ENCODE assay signal across 8 cellular contexts in genomic region chr19:1812426-1813196, GRCh38. TPM values are rescaled to one million over a fixed set of nuclear protein-coding genes. Genes with fewer than 3 reads are reported as not detected.
DNase-seq lines count a peak whose midpoint lies in the region; ATAC-seq and TF ChIP-seq lines count a peak whose summit lies in the region.

No MANE protein-coding gene starts in this region.

- CTCF ChIA-PET in Panc1 (lab: Charles Lee), result no interaction called here

- H4K20me1 ChIP-seq in fibroblast of lung (ENCODE audit: control insufficient read depth, extremely low read depth, insufficient read depth, low read length), result no peaks in the 10 kb centered on the region

- H3K4me3 ChIP-seq in Panc1 (ENCODE audit: low read depth in 2 of 2, low read length in 2 of 2) (peak overlapping the region; percentile 54 to 71), fibroblast of lung (replicated peaks in 1 of 4; ENCODE audit: control extremely low read depth in 1 of 4, insufficient read depth in 1 of 4, low read depth in 3 of 4, low read length in 4 of 4) (peak overlapping the region; percentile 39 to 67 (median 50))

- peak overlapping the region; percentile 68 to 98 (median 94) for H3K4me3 Mint-ChIP-seq in IgD-negative memory B cell
- H3K4me3 Mint-ChIP-seq in activated T-cell treated with anti-CD3 and anti-CD28 coated beads, Interleukin-2, amount 50 U/mL, for 72 hours, result peak overlapping the region; percentile 79 to 95
- peak overlapping the region; percentile 89 to 96 (median 94) for H3K4me3 Mint-ChIP-seq in naive thymus-derived CD8-positive, alpha-beta T cell
- H3K4me3 Mint-ChIP-seq in stimulated activated naive B cell treated with anti-CD40 and anti-IgM and Interleukin-4, amounts not matched to agents 10 μg/mL and 1 μg/mL and 100 μg/mL, for 72 hours, result peak overlapping the region; percentile 85 to 92

- POLR2A ChIA-PET in Panc1 (lab: Charles Lee), result no interaction called here
- POLR2A ChIA-PET in naive thymus-derived CD8-positive, alpha-beta T cell (lab: Charles Lee), result no interaction called here

- peak overlapping the region; percentile 85 for H2AFZ ChIP-seq in fibroblast of lung (ENCODE audit: low read length)

- peak overlapping the region; percentile 16 to 92 (median 76) for H3K27ac Mint-ChIP-seq in IgD-negative memory B cell
- peak overlapping the region; percentile 43 for H3K27ac Mint-ChIP-seq in activated T-cell treated with anti-CD3 and anti-CD28 coated beads, Interleukin-2, amount 50 U/mL, for 72 hours
- peak overlapping the region; percentile 52 to 95 (median 91) for H3K27ac Mint-ChIP-seq in naive thymus-derived CD8-positive, alpha-beta T cell
- peak overlapping the region; percentile 68 for H3K27ac Mint-ChIP-seq in stimulated activated naive B cell treated with anti-CD40 and anti-IgM and Interleukin-4, amounts not matched to agents 10 μg/mL and 1 μg/mL and 100 μg/mL, for 72 hours

- no peaks in the 10 kb centered on the region for H3K36me3 Mint-ChIP-seq in IgD-negative memory B cell
- H3K36me3 Mint-ChIP-seq in activated T-cell treated with anti-CD3 and anti-CD28 coated beads, Interleukin-2, amount 50 U/mL, for 72 hours (ENCODE audit: insufficient read depth in 2 of 2), result no peaks in the 10 kb centered on the region
- peaks cover 0 to 14% (median 0%) of the 10 kb centered on the region in 3 donors for H3K36me3 Mint-ChIP-seq in naive thymus-derived CD8-positive, alpha-beta T cell
- H3K36me3 Mint-ChIP-seq in stimulated activated naive B cell treated with anti-CD40 and anti-IgM and Interleukin-4, amounts not matched to agents 10 μg/mL and 1 μg/mL and 100 μg/mL, for 72 hours, result peaks cover 9 to 14% of the 10 kb centered on the region in 2 donors

- H3K4me2 ChIP-seq in fibroblast of lung (ENCODE audit: extremely low read depth, insufficient read depth, low read length), result peak overlapping the region; percentile 98

- H3K9me3 ChIP-seq in Panc1 (ENCODE audit: control insufficient read depth, insufficient read depth, low read depth, low read length), result no peaks in the 10 kb centered on the region
- H3K9me3 ChIP-seq in fibroblast of lung (ENCODE audit: control insufficient read depth, insufficient read depth, low read depth, low read length), result no peaks in the 10 kb centered on the region

- BruUV-seq in Panc1 (replicated peaks; lab: Mats Ljungman, UMichigan), result no TSS peak

- no peaks in the 10 kb centered on the region for H3K27me3 ChIP-seq in Panc1 (ENCODE audit: control insufficient read depth, insufficient read depth, low read length)
- no peaks in the 10 kb centered on the region for H3K27me3 ChIP-seq in fibroblast of lung (ENCODE audit: control insufficient read depth, insufficient read depth, low read length)

- no peaks in the 10 kb centered on the region for H3K9me3 Mint-ChIP-seq in IgD-negative memory B cell
- no peaks in the 10 kb centered on the region for H3K9me3 Mint-ChIP-seq in activated T-cell treated with anti-CD3 and anti-CD28 coated beads, Interleukin-2, amount 50 U/mL, for 72 hours
- no peaks in the 10 kb centered on the region for H3K9me3 Mint-ChIP-seq in naive thymus-derived CD8-positive, alpha-beta T cell
- no peaks in the 10 kb centered on the region for H3K9me3 Mint-ChIP-seq in stimulated activated naive B cell treated with anti-CD40 and anti-IgM and Interleukin-4, amounts not matched to agents 10 μg/mL and 1 μg/mL and 100 μg/mL, for 72 hours

- TF ChIP-seq CTCF in Panc1 (IDR thresholded peaks at IDR 0.05), result peak; percentile 75
- peak; percentile 56 to 60 for TF ChIP-seq CTCF in fibroblast of lung (conservative IDR thresholded peaks at IDR 0.05 in 1 of 2, IDR thresholded peaks at IDR 0.05 in 1 of 2; ENCODE audit: low read depth in 1 of 2, low read length in 2 of 2)

- peak; percentile 94 for DNase-seq in DMS53 (lab: John Stamatoyannopoulos, UW)
- DNase-seq in Panc1 (ENCODE audit: low read depth, low spot score), result peak; percentile 75
- DNase-seq in activated T-cell treated with anti-CD3 and anti-CD28 coated beads, Interleukin-2, amount 50 U/mL, for 72 hours, result peak; percentile 90 to 95
- DNase-seq in fibroblast of lung (ENCODE audit: low read depth in 2 of 2), result peak; percentile 91 to 94
- DNase-seq in naive thymus-derived CD8-positive, alpha-beta T cell, result peak; percentile 66 to 92 (median 78)
- peak; percentile 87 for DNase-seq in stimulated activated naive B cell treated with anti-CD40 and anti-IgM and Interleukin-4, amounts not matched to agents 10 μg/mL and 1 μg/mL and 100 μg/mL, for 72 hours

- peaks cover 16% of the 10 kb centered on the region; the same call in 1 of the 2 replicates for H3K4me1 ChIP-seq in Panc1 (ENCODE audit: control insufficient read depth, insufficient read depth, low read length)
- peaks cover 2% of the 10 kb centered on the region for H3K4me1 ChIP-seq in fibroblast of lung (ENCODE audit: control insufficient read depth, extremely low read depth, insufficient read depth, low read length)

- H3K79me2 ChIP-seq in fibroblast of lung (ENCODE audit: control insufficient read depth, insufficient read depth, low read length), result no peaks in the 10 kb centered on the region

- no peaks in the 10 kb centered on the region for H3K36me3 ChIP-seq in Panc1 (ENCODE audit: control insufficient read depth, insufficient read depth, low read length)
- peaks cover 16% of the 10 kb centered on the region for H3K36me3 ChIP-seq in fibroblast of lung (ENCODE audit: control insufficient read depth, insufficient read depth, low read length)

- in situ Hi-C loops in Panc1 (cut with HindIII; ENCODE audit: low pct_unique_long_range_greater_than_20kb, low sequenced_read_pairs), result no loop called here

- ATAC-seq in GM21529 (IDR thresholded peaks at IDR 0.05; ENCODE audit: unreplicated experiment) (peak; percentile 79), Panc1 (peak; percentile 89)
- ATAC-seq in activated T-cell treated with anti-CD3 and anti-CD28 coated beads, Interleukin-2, amount 50 U/mL, for 72 hours (replicated peaks in 1 of 2), result peak; percentile 89 to 90
- peak; percentile 78 to 80 for ATAC-seq in naive thymus-derived CD8-positive, alpha-beta T cell
- peak; percentile 90 to 92 for ATAC-seq in stimulated activated naive B cell treated with anti-CD40 and anti-IgM and Interleukin-4, amounts not matched to agents 10 μg/mL and 1 μg/mL and 100 μg/mL, for 72 hours (replicated peaks)

- H3K27ac ChIP-seq in Panc1 (ENCODE audit: low read length) (peak overlapping the region; percentile 86), fibroblast of lung (ENCODE audit: insufficient read depth, low read length) (peak overlapping the region; percentile 73)

- peak overlapping the region; percentile 53 for H3K9ac ChIP-seq in fibroblast of lung (ENCODE audit: insufficient read depth, low read length)

- intact Hi-C loops in Panc1 (cut with micrococcal nuclease; ENCODE audit: unreplicated experiment), result no loop called here

- H3K27me3 Mint-ChIP-seq in IgD-negative memory B cell, result no peaks in the 10 kb centered on the region
- no peaks in the 10 kb centered on the region for H3K27me3 Mint-ChIP-seq in activated T-cell treated with anti-CD3 and anti-CD28 coated beads, Interleukin-2, amount 50 U/mL, for 72 hours (ENCODE audit: low read depth)
- no peaks in the 10 kb centered on the region for H3K27me3 Mint-ChIP-seq in naive thymus-derived CD8-positive, alpha-beta T cell
- no peaks in the 10 kb centered on the region for H3K27me3 Mint-ChIP-seq in stimulated activated naive B cell treated with anti-CD40 and anti-IgM and Interleukin-4, amounts not matched to agents 10 μg/mL and 1 μg/mL and 100 μg/mL, for 72 hours

- H3K4me1 Mint-ChIP-seq in IgD-negative memory B cell, result peaks cover 7 to 12% (median 10%) of the 10 kb centered on the region in 3 donors
- peaks cover 17% of the 10 kb centered on the region for H3K4me1 Mint-ChIP-seq in activated T-cell treated with anti-CD3 and anti-CD28 coated beads, Interleukin-2, amount 50 U/mL, for 72 hours (ENCODE audit: low read depth)
- H3K4me1 Mint-ChIP-seq in naive thymus-derived CD8-positive, alpha-beta T cell, result peaks cover 11 to 16% (median 13%) of the 10 kb centered on the region in 4 donors
- peaks cover 17 to 18% of the 10 kb centered on the region in 2 donors for H3K4me1 Mint-ChIP-seq in stimulated activated naive B cell treated with anti-CD40 and anti-IgM and Interleukin-4, amounts not matched to agents 10 μg/mL and 1 μg/mL and 100 μg/mL, for 72 hours

RNA-seq across cellular contexts. Expression of gene ATP8B3, which starts 0.5 kb away (rescaled TPM):
- polyA plus RNA-seq in IgD-negative memory B cell (1.2 TPM), fibroblast of lung (2.3 and 3.5 TPM in 2 replicates)
- total RNA-seq in Panc1 (2021; ENCODE audit: unreplicated experiment) (67.7 TPM), fibroblast of lung (1.3 and 3.0 TPM in 2 replicates)
- polyA plus RNA-seq in Panc1 (2012; ENCODE audit: insufficient read length), result 30.0 TPM
- total RNA-seq in activated T-cell treated with anti-CD3 and anti-CD28 coated beads, Interleukin-2, amount 50 U/mL, for 72 hours, result 10 to 100 TPM; 12.1 to 12.8 TPM
- 2.2 and 2.6 TPM in 2 replicates for polyA plus RNA-seq in fibroblast of lung (2012)
- 3.9 and 6.0 TPM in 2 replicates for polyA minus RNA-seq in fibroblast of lung (ENCODE audit: low replicate concordance)
- total RNA-seq in naive thymus-derived CD8-positive, alpha-beta T cell, result 1 to 10 TPM; 1.6 to 1.8 TPM
- 1 to 10 TPM in 1 of 3 donors, under 1 TPM in 2; 0.52 to 1.3 (median 0.59) TPM for polyA plus RNA-seq in naive thymus-derived CD8-positive, alpha-beta T cell

RNA-seq across cellular contexts. Expression of gene REXO1, which starts 35.7 kb away (rescaled TPM):
- polyA plus RNA-seq in IgD-negative memory B cell (13.7 TPM), fibroblast of lung (6.1 and 12.0 TPM in 2 replicates)
- total RNA-seq in Panc1 (2021; ENCODE audit: unreplicated experiment) (52.1 TPM), fibroblast of lung (4.1 and 6.8 TPM in 2 replicates)
- polyA plus RNA-seq in Panc1 (2012; ENCODE audit: insufficient read length), result 66.2 TPM
- total RNA-seq in activated T-cell treated with anti-CD3 and anti-CD28 coated beads, Interleukin-2, amount 50 U/mL, for 72 hours, result 10 to 100 TPM; 41.4 to 46.5 TPM
- polyA plus RNA-seq in fibroblast of lung (2012), result 12.0 and 20.9 TPM in 2 replicates
- 39.0 and 40.1 TPM in 2 replicates for polyA minus RNA-seq in fibroblast of lung (ENCODE audit: low replicate concordance)
- 10 to 100 TPM; 78.1 to 86.2 TPM for total RNA-seq in naive thymus-derived CD8-positive, alpha-beta T cell
- polyA plus RNA-seq in naive thymus-derived CD8-positive, alpha-beta T cell, result 1 to 10 TPM; 2.7 to 6.8 (median 3.1) TPM

RNA-seq across cellular contexts. Expression of gene KLF16, which starts 50.8 kb away (rescaled TPM):
- 1.8 TPM for polyA plus RNA-seq in IgD-negative memory B cell
- 79.3 TPM for total RNA-seq in Panc1 (2021; ENCODE audit: unreplicated experiment)
- polyA plus RNA-seq in Panc1 (2012; ENCODE audit: insufficient read length), result 74.5 TPM
- 10 to 100 TPM; 26.4 to 27.5 TPM for total RNA-seq in activated T-cell treated with anti-CD3 and anti-CD28 coated beads, Interleukin-2, amount 50 U/mL, for 72 hours
- 3.9 and 6.9 TPM in 2 replicates for total RNA-seq in fibroblast of lung
- 4.2 and 5.0 TPM in 2 replicates for polyA plus RNA-seq in fibroblast of lung
- 12.9 and 21.2 TPM in 2 replicates for polyA plus RNA-seq in fibroblast of lung (2012)
- polyA minus RNA-seq in fibroblast of lung (ENCODE audit: low replicate concordance), result 5.8 and 6.4 TPM in 2 replicates
- 10 to 100 TPM; 18.5 to 19.9 TPM for total RNA-seq in naive thymus-derived CD8-positive, alpha-beta T cell
- under 1 TPM; 0.23 to 0.84 (median 0.36) TPM for polyA plus RNA-seq in naive thymus-derived CD8-positive, alpha-beta T cell

RNA-seq across cellular contexts. Expression of gene ONECUT3, which starts 59.3 kb away (rescaled TPM):
- polyA plus RNA-seq in IgD-negative memory B cell (not detected), fibroblast of lung (not detected in 2 replicates)
- total RNA-seq in Panc1 (2021; ENCODE audit: unreplicated experiment) (16.5 TPM), fibroblast of lung (not detected in 2 replicates)
- 22.2 TPM for polyA plus RNA-seq in Panc1 (2012; ENCODE audit: insufficient read length)
- total RNA-seq in activated T-cell treated with anti-CD3 and anti-CD28 coated beads, Interleukin-2, amount 50 U/mL, for 72 hours, result not detected
- polyA plus RNA-seq in fibroblast of lung (2012), result not detected in 2 replicates
- polyA minus RNA-seq in fibroblast of lung (ENCODE audit: low replicate concordance), result not detected in 2 replicates
- total RNA-seq in naive thymus-derived CD8-positive, alpha-beta T cell, result not detected
- not detected for polyA plus RNA-seq in naive thymus-derived CD8-positive, alpha-beta T cell

Comparison
In these comparisons a context has a peak if more than half of its experiments do, and no peak if none do; other contexts are left out.
1. Peak in every context shown above with its lines: DNase-seq, ATAC-seq, H3K4me3 ChIP-seq and H3K27ac ChIP-seq.